In the genomic region with DNA sequence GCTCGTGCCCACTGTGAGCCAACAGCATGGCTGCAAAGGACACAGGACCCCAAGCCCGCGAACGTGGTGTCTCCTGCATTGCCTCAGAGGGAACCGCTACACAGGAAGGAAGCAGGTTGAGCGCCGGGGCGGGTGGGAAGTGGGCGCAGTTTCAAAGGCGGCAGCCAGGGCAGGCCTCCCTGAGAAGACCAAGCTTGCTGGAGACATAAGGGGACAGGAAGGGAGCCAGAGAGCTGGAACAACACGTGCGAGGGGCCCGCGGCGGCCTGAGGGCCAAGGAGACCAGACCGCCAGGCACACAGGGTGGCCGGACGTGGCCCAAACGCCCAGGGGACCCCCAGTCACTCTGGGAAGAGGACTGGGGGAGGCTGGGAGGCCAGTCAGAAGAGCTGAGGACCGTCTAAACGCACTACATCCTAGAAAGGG, we compare ENCODE assay signal across 1 cellular context.
TF ChIP-seq lines count a peak whose summit lies in the region.

No MANE protein-coding gene starts in this region.

TF ChIP-seq in GM23338, 12 proteins besides CTCF, POLR2A, EP300 and RAD21 (continued from another document):
- TF ChIP-seq, protein P1, sequence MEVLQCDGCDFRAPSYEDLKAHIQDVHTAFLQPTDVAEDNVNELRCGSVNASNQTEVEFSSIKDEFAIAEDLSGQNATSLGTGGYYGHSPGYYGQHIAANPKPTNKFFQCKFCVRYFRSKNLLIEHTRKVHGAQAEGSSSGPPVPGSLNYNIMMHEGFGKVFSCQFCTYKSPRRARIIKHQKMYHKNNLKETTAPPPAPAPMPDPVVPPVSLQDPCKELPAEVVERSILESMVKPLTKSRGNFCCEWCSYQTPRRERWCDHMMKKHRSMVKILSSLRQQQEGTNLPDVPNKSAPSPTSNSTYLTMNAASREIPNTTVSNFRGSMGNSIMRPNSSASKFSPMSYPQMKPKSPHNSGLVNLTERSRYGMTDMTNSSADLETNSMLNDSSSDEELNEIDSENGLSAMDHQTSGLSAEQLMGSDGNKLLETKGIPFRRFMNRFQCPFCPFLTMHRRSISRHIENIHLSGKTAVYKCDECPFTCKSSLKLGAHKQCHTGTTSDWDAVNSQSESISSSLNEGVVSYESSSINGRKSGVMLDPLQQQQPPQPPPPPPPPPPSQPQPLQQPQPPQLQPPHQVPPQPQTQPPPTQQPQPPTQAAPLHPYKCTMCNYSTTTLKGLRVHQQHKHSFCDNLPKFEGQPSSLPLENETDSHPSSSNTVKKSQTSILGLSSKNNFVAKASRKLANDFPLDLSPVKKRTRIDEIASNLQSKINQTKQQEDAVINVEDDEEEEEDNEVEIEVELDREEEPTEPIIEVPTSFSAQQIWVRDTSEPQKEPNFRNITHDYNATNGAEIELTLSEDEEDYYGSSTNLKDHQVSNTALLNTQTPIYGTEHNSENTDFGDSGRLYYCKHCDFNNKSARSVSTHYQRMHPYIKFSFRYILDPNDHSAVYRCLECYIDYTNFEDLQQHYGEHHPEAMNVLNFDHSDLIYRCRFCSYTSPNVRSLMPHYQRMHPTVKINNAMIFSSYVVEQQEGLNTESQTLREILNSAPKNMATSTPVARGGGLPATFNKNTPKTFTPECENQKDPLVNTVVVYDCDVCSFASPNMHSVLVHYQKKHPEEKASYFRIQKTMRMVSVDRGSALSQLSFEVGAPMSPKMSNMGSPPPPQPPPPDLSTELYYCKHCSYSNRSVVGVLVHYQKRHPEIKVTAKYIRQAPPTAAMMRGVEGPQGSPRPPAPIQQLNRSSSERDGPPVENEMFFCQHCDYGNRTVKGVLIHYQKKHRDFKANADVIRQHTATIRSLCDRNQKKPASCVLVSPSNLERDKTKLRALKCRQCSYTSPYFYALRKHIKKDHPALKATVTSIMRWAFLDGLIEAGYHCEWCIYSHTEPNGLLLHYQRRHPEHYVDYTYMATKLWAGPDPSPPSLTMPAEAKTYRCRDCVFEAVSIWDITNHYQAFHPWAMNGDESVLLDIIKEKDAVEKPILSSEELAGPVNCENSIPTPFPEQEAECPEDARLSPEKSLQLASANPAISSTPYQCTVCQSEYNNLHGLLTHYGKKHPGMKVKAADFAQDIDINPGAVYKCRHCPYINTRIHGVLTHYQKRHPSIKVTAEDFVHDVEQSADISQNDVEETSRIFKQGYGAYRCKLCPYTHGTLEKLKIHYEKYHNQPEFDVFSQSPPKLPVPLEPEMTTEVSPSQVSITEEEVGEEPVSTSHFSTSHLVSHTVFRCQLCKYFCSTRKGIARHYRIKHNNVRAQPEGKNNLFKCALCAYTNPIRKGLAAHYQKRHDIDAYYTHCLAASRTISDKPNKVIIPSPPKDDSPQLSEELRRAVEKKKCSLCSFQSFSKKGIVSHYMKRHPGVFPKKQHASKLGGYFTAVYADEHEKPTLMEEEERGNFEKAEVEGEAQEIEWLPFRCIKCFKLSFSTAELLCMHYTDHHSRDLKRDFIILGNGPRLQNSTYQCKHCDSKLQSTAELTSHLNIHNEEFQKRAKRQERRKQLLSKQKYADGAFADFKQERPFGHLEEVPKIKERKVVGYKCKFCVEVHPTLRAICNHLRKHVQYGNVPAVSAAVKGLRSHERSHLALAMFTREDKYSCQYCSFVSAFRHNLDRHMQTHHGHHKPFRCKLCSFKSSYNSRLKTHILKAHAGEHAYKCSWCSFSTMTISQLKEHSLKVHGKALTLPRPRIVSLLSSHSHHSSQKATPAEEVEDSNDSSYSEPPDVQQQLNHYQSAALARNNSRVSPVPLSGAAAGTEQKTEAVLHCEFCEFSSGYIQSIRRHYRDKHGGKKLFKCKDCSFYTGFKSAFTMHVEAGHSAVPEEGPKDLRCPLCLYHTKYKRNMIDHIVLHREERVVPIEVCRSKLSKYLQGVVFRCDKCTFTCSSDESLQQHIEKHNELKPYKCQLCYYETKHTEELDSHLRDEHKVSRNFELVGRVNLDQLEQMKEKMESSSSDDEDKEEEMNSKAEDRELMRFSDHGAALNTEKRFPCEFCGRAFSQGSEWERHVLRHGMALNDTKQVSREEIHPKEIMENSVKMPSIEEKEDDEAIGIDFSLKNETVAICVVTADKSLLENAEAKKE (CRISPR knock-in tag; IDR thresholded peaks at IDR 0.05) = no peak
- TF ChIP-seq, protein P2, sequence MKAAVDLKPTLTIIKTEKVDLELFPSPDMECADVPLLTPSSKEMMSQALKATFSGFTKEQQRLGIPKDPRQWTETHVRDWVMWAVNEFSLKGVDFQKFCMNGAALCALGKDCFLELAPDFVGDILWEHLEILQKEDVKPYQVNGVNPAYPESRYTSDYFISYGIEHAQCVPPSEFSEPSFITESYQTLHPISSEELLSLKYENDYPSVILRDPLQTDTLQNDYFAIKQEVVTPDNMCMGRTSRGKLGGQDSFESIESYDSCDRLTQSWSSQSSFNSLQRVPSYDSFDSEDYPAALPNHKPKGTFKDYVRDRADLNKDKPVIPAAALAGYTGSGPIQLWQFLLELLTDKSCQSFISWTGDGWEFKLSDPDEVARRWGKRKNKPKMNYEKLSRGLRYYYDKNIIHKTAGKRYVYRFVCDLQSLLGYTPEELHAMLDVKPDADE (IDR thresholded peaks at IDR 0.05) = no peak
- TF ChIP-seq NANOG (IDR thresholded peaks at IDR 0.05; ENCODE audit: borderline replicate concordance) = no peak
- TF ChIP-seq ZNF331 (CRISPR knock-in tag; IDR thresholded peaks at IDR 0.05; ENCODE audit: low read depth) = no peak
- no peak for TF ChIP-seq POLR2AphosphoS5 (IDR thresholded peaks at IDR 0.05; ENCODE audit: low read depth)
TF ChIP-seq in GM23338: peak in this region for 0.
